8 cellular contexts compared by ENCODE assay signal in genomic region chr11:3057069-3057963, GRCh38. TPM values are rescaled to one million over a fixed set of nuclear protein-coding genes. Genes with fewer than 3 reads are reported as not detected.
DNase-seq lines count a peak whose midpoint lies in the region; ATAC-seq and TF ChIP-seq lines count a peak whose summit lies in the region.

CARS1 (minus strand) TSS chr11:3057423; CDS start chr11:3057367, 56 bp downstream.

- DNase-seq in GM04503 (ENCODE audit: low read depth) (peak; percentile 70), HFFc6 (peak; percentile 93), NB4 (ENCODE audit: low read depth) (peak; percentile 96), glomerular visceral epithelial cell (ENCODE audit: extremely low spot score) (peak; percentile 94), osteoblast (ENCODE audit: insufficient read length, low spot score, missing footprints) (peak; percentile 99), thoracic aorta (ENCODE audit: low spot score) (peak; percentile 85)

- H3K9me3 Mint-ChIP-seq in HFFc6: no peaks in the 10 kb centered on the region
- H3K9me3 Mint-ChIP-seq in activated naive CD4-positive, alpha-beta T cell treated with anti-CD3 and anti-CD28 coated beads, Interleukin-2, amount 50 U/mL, for 24 hours: no peaks in the 10 kb centered on the region

- H3K27ac ChIP-seq in osteoblast (ENCODE audit: low read depth, low read length): peak within 1 kb of the TSS; percentile 85
- H3K27ac ChIP-seq in thoracic aorta: peak within 1 kb of the TSS; percentile 78 to 82

- H3K79me2 ChIP-seq in osteoblast (ENCODE audit: insufficient read depth, low read length): peaks cover 47% of the 10 kb centered on the region

- peak within 1 kb of the TSS; percentile 77 for H3K4me3 ChIP-seq in NB4 (ENCODE audit: low read depth, low read length)
- peak within 1 kb of the TSS; percentile 98 for H3K4me3 ChIP-seq in osteoblast (ENCODE audit: insufficient read depth, low read length)
- peak within 1 kb of the TSS; percentile 92 for H3K4me3 ChIP-seq in thoracic aorta

- peaks cover 22% of the 10 kb centered on the region for H4K20me1 ChIP-seq in osteoblast (ENCODE audit: insufficient read depth, low read length)

- TF ChIP-seq CTCF in HFFc6 (IDR thresholded peaks at IDR 0.05) (no peak), NB4 (IDR thresholded peaks at IDR 0.05; ENCODE audit: low read depth, low read length) (no peak), osteoblast (IDR thresholded peaks at IDR 0.05; ENCODE audit: extremely low read depth, low read depth, low read length) (no peak), thoracic aorta (IDR thresholded peaks at IDR 0.05) (no peak)

- H3K27me3 ChIP-seq in osteoblast (ENCODE audit: insufficient read depth, low read length) (no peaks in the 10 kb centered on the region), thoracic aorta (replicated peaks; ENCODE audit: insufficient read depth) (no peaks in the 10 kb centered on the region)

- peaks cover 14% of the 10 kb centered on the region for H3K36me3 ChIP-seq in osteoblast (ENCODE audit: insufficient read depth, low read length)
- no peaks in the 10 kb centered on the region for H3K36me3 ChIP-seq in thoracic aorta

- peak within 1 kb of the TSS; percentile 97 for H3K27ac Mint-ChIP-seq in HFFc6
- H3K27ac Mint-ChIP-seq in activated naive CD4-positive, alpha-beta T cell treated with anti-CD3 and anti-CD28 coated beads, Interleukin-2, amount 50 U/mL, for 24 hours: peak within 1 kb of the TSS; percentile 89

- peaks cover 8% of the 10 kb centered on the region; the same call in 1 of the 2 replicates for H3K36me3 Mint-ChIP-seq in HFFc6 (ENCODE audit: low read depth)
- H3K36me3 Mint-ChIP-seq in activated naive CD4-positive, alpha-beta T cell treated with anti-CD3 and anti-CD28 coated beads, Interleukin-2, amount 50 U/mL, for 24 hours: no peaks in the 10 kb centered on the region

- H3K4me1 Mint-ChIP-seq in HFFc6 (ENCODE audit: low read depth): peaks cover 52% of the 10 kb centered on the region
- peaks cover 37% of the 10 kb centered on the region for H3K4me1 Mint-ChIP-seq in activated naive CD4-positive, alpha-beta T cell treated with anti-CD3 and anti-CD28 coated beads, Interleukin-2, amount 50 U/mL, for 24 hours

- TF ChIP-seq POLR2A in NB4 (IDR thresholded peaks at IDR 0.05; ENCODE audit: extremely low read depth, insufficient read length): peak; percentile 42

- peak within 1 kb of the TSS; percentile 95 for H3K4me3 Mint-ChIP-seq in HFFc6
- H3K4me3 Mint-ChIP-seq in activated naive CD4-positive, alpha-beta T cell treated with anti-CD3 and anti-CD28 coated beads, Interleukin-2, amount 50 U/mL, for 24 hours: peak within 1 kb of the TSS; percentile 90

- H3K27me3 Mint-ChIP-seq in HFFc6 (ENCODE audit: insufficient read depth): peaks cover 5% of the 10 kb centered on the region
- H3K27me3 Mint-ChIP-seq in activated naive CD4-positive, alpha-beta T cell treated with anti-CD3 and anti-CD28 coated beads, Interleukin-2, amount 50 U/mL, for 24 hours: no peaks in the 10 kb centered on the region

- ATAC-seq in SK-N-SH treated with all-trans-retinoic acid at 6 μM for 48 hours: peak; percentile 99
- ATAC-seq in thoracic aorta (ENCODE audit: insufficient number of reproducible peaks, low FRiP score, low read depth): peak; percentile 79

- H3K9me3 ChIP-seq in osteoblast (ENCODE audit: low read depth, low read length): no peaks in the 10 kb centered on the region
- H3K9me3 ChIP-seq in thoracic aorta: no peaks in the 10 kb centered on the region

- H2AFZ ChIP-seq in osteoblast (ENCODE audit: low read length): peak within 1 kb of the TSS; percentile 94

- peak within 1 kb of the TSS; percentile 81 for H3K4me2 ChIP-seq in osteoblast (ENCODE audit: insufficient read depth, low read length)

- H3K4me1 ChIP-seq in osteoblast (ENCODE audit: insufficient read depth, low read length): peaks cover 17% of the 10 kb centered on the region
- peaks cover 7 to 24% of the 10 kb centered on the region in 2 donors for H3K4me1 ChIP-seq in thoracic aorta (ENCODE audit: control insufficient read depth in 1 of 2, low read depth in 2 of 2)

TF ChIP-seq in SK-N-SH treated with all-trans-retinoic acid at 6 μM for 48 hours, 23 proteins besides CTCF, POLR2A, EP300 and RAD21:
- TF ChIP-seq CSDC2 (CRISPR knock-in tag; IDR thresholded peaks at IDR 0.05): peak; percentile 67; the same call in 1 of the 2 replicates
- TF ChIP-seq, protein P1, sequence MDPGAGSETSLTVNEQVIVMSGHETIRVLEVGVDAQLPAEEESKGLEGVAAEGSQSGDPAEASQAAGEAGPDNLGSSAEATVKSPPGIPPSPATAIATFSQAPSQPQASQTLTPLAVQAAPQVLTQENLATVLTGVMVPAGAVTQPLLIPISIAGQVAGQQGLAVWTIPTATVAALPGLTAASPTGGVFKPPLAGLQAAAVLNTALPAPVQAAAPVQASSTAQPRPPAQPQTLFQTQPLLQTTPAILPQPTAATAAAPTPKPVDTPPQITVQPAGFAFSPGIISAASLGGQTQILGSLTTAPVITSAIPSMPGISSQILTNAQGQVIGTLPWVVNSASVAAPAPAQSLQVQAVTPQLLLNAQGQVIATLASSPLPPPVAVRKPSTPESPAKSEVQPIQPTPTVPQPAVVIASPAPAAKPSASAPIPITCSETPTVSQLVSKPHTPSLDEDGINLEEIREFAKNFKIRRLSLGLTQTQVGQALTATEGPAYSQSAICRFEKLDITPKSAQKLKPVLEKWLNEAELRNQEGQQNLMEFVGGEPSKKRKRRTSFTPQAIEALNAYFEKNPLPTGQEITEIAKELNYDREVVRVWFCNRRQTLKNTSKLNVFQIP (CRISPR knock-in tag; IDR thresholded peaks at IDR 0.05; ENCODE audit: borderline replicate concordance, low read depth): no peak
- no peak for TF ChIP-seq TCF4 (CRISPR knock-in tag; IDR thresholded peaks at IDR 0.05; ENCODE audit: borderline replicate concordance)
- TF ChIP-seq ZC3H10 (CRISPR knock-in tag; IDR thresholded peaks at IDR 0.05): no peak
- TF ChIP-seq, protein P2, sequence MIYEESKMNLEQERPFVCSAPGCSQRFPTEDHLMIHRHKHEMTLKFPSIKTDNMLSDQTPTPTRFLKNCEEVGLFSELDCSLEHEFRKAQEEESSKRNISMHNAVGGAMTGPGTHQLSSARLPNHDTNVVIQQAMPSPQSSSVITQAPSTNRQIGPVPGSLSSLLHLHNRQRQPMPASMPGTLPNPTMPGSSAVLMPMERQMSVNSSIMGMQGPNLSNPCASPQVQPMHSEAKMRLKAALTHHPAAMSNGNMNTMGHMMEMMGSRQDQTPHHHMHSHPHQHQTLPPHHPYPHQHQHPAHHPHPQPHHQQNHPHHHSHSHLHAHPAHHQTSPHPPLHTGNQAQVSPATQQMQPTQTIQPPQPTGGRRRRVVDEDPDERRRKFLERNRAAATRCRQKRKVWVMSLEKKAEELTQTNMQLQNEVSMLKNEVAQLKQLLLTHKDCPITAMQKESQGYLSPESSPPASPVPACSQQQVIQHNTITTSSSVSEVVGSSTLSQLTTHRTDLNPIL (CRISPR knock-in tag; IDR thresholded peaks at IDR 0.05; ENCODE audit: low read depth): no peak
- TF ChIP-seq RARB (CRISPR knock-in tag; IDR thresholded peaks at IDR 0.05): no peak

RNA-seq across cellular contexts. Expression of gene CARS1, which starts in this region (rescaled TPM):
- total RNA-seq in HFFc6 (2021; fragmentation: NEBNext Ultra II Directional; extraction: Animal tissue kit (Norgen Biotek cat#: 25700)): 10 to 100 TPM; 51.2 to 64.3 (median 56.1) TPM
- total RNA-seq in osteoblast: 99.3 and 106 TPM in 2 replicates
- total RNA-seq in thoracic aorta: 10 to 100 TPM; 38.4 to 56.5 TPM

Comparison
In these comparisons a context has a peak if more than half of its experiments do, and no peak if none do; other contexts are left out.
1. Peak in every context shown above with its lines: DNase-seq, ATAC-seq, H3K4me3 ChIP-seq and H3K27ac ChIP-seq.